Comparison of ENCODE assay signal across 8 cellular contexts in genomic region chr14:24233538-24233866, GRCh38. TPM values are rescaled to one million over a fixed set of nuclear protein-coding genes. Genes with fewer than 3 reads are reported as not detected.
DNase-seq lines count a peak whose midpoint lies in the region; ATAC-seq and TF ChIP-seq lines count a peak whose summit lies in the region.

No MANE protein-coding gene starts in this region.

- POLR2A ChIA-PET in AG04449 (lab: Yijun Ruan, JAX), result interaction anchor here (2.2 kb wide), 1 partner anchor 9 kb away, joined by 16 read pairs; the partner anchor contains the start of gene TINF2

- H3K4me1 ChIP-seq in HUES6 (ENCODE audit: control insufficient read depth, insufficient read depth, low read length), result peaks cover 11% of the 10 kb centered on the region; the same call in 1 of the 2 replicates
- H3K4me1 ChIP-seq in mammary epithelial cell (ENCODE audit: insufficient read depth, low read length), result peaks cover 21% of the 10 kb centered on the region
- H3K4me1 ChIP-seq in muscle layer of colon (ENCODE audit: insufficient read depth, low read length), result peaks cover 21% of the 10 kb centered on the region

- CTCF ChIA-PET in AG04449 (lab: Yijun Ruan, JAX) (interaction anchor here (1.0 to 2.1 kb wide), 10 partner anchors 9 to 198 kb away, joined by 3 to 21 read pairs (median 4); partner anchors contain the start of genes CIDEB and TINF2), mammary epithelial cell (lab: Charles Lee; ENCODE audit: low non-redundant PET) (no interaction called here)

- TF ChIP-seq CTCF in AG04449 (IDR thresholded peaks at IDR 0.05; ENCODE audit: insufficient read depth, low read length, missing control alignments) (no peak), mammary epithelial cell (conservative IDR thresholded peaks at IDR 0.05 in 1 of 2, IDR thresholded peaks at IDR 0.05 in 1 of 2; ENCODE audit: extremely low read depth in 1 of 2, insufficient read depth in 1 of 2, low read depth in 1 of 2, low read length in 2 of 2) (no peak)

- 25% methylated on average over 2 of the region's 2 CpGs for WGBS in mammary epithelial cell (ENCODE audit: low coverage, missing lambda C conversion rate)

- H3K9ac ChIP-seq in HUES6 (ENCODE audit: low read length), result peak overlapping the region; percentile 90
- no peak overlapping the region for H3K9ac ChIP-seq in mammary epithelial cell (ENCODE audit: insufficient read depth, low read length)
- H3K9ac ChIP-seq in muscle layer of colon (ENCODE audit: low read length), result peak overlapping the region; percentile 57

- peaks cover 41% of the 10 kb centered on the region for H3K36me3 ChIP-seq in HUES6 (ENCODE audit: control insufficient read depth, insufficient read depth, low read length)
- peaks cover 11% of the 10 kb centered on the region for H3K36me3 ChIP-seq in mammary epithelial cell (ENCODE audit: insufficient read depth, low read length)
- H3K36me3 ChIP-seq in muscle layer of colon (ENCODE audit: insufficient read depth, low read length), result peaks cover 44% of the 10 kb centered on the region

- no peaks in the 10 kb centered on the region for H4K20me1 ChIP-seq in mammary epithelial cell (ENCODE audit: insufficient read depth, low read length)

- no peak for ATAC-seq in GM21526 (IDR thresholded peaks at IDR 0.05; ENCODE audit: low FRiP score, unreplicated experiment)

- DNase-seq in AG04449 (ENCODE audit: low read depth, low spot score), result no peak
- peak; percentile 17 for DNase-seq in mammary epithelial cell
- no peak for DNase-seq in H4 (ENCODE audit: low spot score)
- DNase-seq in NCI-H1436 (lab: John Stamatoyannopoulos, UW), result no peak
- DNase-seq in kidney tubule cell (ENCODE audit: low spot score), result no peak

- peaks cover 68% of the 10 kb centered on the region for H3K79me2 ChIP-seq in mammary epithelial cell (ENCODE audit: insufficient read depth, low read length)

- intact Hi-C loops in mammary epithelial cell (cut with micrococcal nuclease), result loop anchor here (2.0 to 5.0 kb wide), 2 partner anchors 39 to 45 kb away; partner anchors contain the start of genes IPO4 and RABGGTA

- in situ Hi-C loops in mammary epithelial cell (cut with MboI; ENCODE audit: low sequenced_read_pairs in 2 of 2), result no loop called here

- H3K9me3 ChIP-seq in HUES6 (ENCODE audit: control insufficient read depth, insufficient read depth, low read depth, low read length) (no peaks in the 10 kb centered on the region), mammary epithelial cell (replicated peaks; ENCODE audit: insufficient read depth, low read length) (no peaks in the 10 kb centered on the region), muscle layer of colon (ENCODE audit: low read length) (no peaks in the 10 kb centered on the region)

- H3K27me3 ChIP-seq in HUES6 (ENCODE audit: control insufficient read depth, insufficient read depth, low read length) (no peaks in the 10 kb centered on the region), mammary epithelial cell (ENCODE audit: insufficient read depth, low read length) (no peaks in the 10 kb centered on the region), muscle layer of colon (ENCODE audit: control insufficient read depth in 1 of 2, insufficient read depth in 2 of 2, low read length in 2 of 2) (no peaks in the 10 kb centered on the region)

- no peak overlapping the region for H2AFZ ChIP-seq in mammary epithelial cell (ENCODE audit: low read depth, low read length)

- BruUV-seq in mammary epithelial cell (replicated peaks; lab: Mats Ljungman, UMichigan), result no TSS peak

- H3K27ac ChIP-seq in HUES6 (ENCODE audit: low read depth, low read length) (no peak overlapping the region), mammary epithelial cell (ENCODE audit: insufficient read depth, low read depth, low read length) (no peak overlapping the region), muscle layer of colon (ENCODE audit: low read depth, low read length) (peak overlapping the region; percentile 87)

- dilution Hi-C loops in mammary epithelial cell (cut with HindIII; ENCODE audit: low sequenced_read_pairs), result loop anchor here (5.0 kb wide), 1 partner anchor 64 kb away; the partner anchor contains the start of genes DHRS1 and NOP9

- H3K4me3 ChIP-seq in AG04449 (ENCODE audit: low read depth, low read length), result peak overlapping the region; percentile 92
- H3K4me3 ChIP-seq in HUES6 (ENCODE audit: low read depth, low read length), result peak overlapping the region; percentile 99
- H3K4me3 ChIP-seq in mammary epithelial cell (replicated peaks in 1 of 3; ENCODE audit: insufficient read depth in 1 of 3, low read depth in 2 of 3, low read length in 3 of 3), result peak overlapping the region; percentile 48 to 65 (median 52)
- peak overlapping the region; percentile 63 to 81 for H3K4me3 ChIP-seq in muscle layer of colon (ENCODE audit: low read depth in 1 of 2, low read length in 2 of 2)

- H3K4me2 ChIP-seq in mammary epithelial cell (ENCODE audit: insufficient read depth, low read depth, low read length), result peak overlapping the region; percentile 86

RNA-seq across cellular contexts. Expression of gene GMPR2, which starts 0.8 kb away (rescaled TPM):
- total RNA-seq in mammary epithelial cell, result 10 to 100 TPM; 55.7 to 81.9 TPM
- polyA plus RNA-seq in mammary epithelial cell, result 76.9 TPM
- 52.9 TPM for polyA minus RNA-seq in mammary epithelial cell
- 78.4 and 98.2 TPM in 2 replicates for total RNA-seq in H4 (2014; rRNA removed; shearing (Covaris generic))

RNA-seq across cellular contexts. Expression of gene NEDD8, which starts 1.3 kb away (rescaled TPM):
- 100 to 1,000 TPM in 1 of 2 donors, 10 to 100 TPM in 1; 66.2 to 274 TPM for total RNA-seq in mammary epithelial cell
- polyA plus RNA-seq in mammary epithelial cell, result 284 TPM
- 181 TPM for polyA minus RNA-seq in mammary epithelial cell
- 314 and 338 TPM in 2 replicates for total RNA-seq in H4 (2014; rRNA removed; shearing (Covaris generic))

RNA-seq across cellular contexts. Expression of gene TINF2, which starts 8.9 kb away (rescaled TPM):
- total RNA-seq in mammary epithelial cell, result 100 to 1,000 TPM in 1 of 2 donors, 10 to 100 TPM in 1; 48.5 to 111 TPM
- polyA plus RNA-seq in mammary epithelial cell, result 39.4 TPM
- polyA minus RNA-seq in mammary epithelial cell, result 85.4 TPM
- total RNA-seq in H4 (2014; rRNA removed; shearing (Covaris generic)), result 52.2 and 52.3 TPM in 2 replicates

RNA-seq across cellular contexts. Expression of gene MDP1, which starts 17.6 kb away (rescaled TPM):
- 10 to 100 TPM in 1 of 2 donors, 1 to 10 TPM in 1; 6.5 to 12.0 TPM for total RNA-seq in mammary epithelial cell
- polyA plus RNA-seq in mammary epithelial cell, result 7.7 TPM
- 15.8 TPM for polyA minus RNA-seq in mammary epithelial cell
- 35.6 and 36.7 TPM in 2 replicates for total RNA-seq in H4 (2014; rRNA removed; shearing (Covaris generic))

RNA-seq across cellular contexts. Expression of gene CHMP4A, which starts 20.2 kb away (rescaled TPM):
- total RNA-seq in mammary epithelial cell, result 10 to 100 TPM; 25.3 to 51.5 TPM
- polyA plus RNA-seq in mammary epithelial cell, result 61.2 TPM
- polyA minus RNA-seq in mammary epithelial cell, result 1.9 TPM
- 61.1 and 66.9 TPM in 2 replicates for total RNA-seq in H4 (2014; rRNA removed; shearing (Covaris generic))
